ENCODE assay signal across 18 cellular contexts in genomic region chr3:53103566-53104296, GRCh38. TPM values are rescaled to one million over a fixed set of nuclear protein-coding genes. Genes with fewer than 3 reads are reported as not detected.
DNase-seq lines count a peak whose midpoint lies in the region; ATAC-seq and TF ChIP-seq lines count a peak whose summit lies in the region.
"Had no signal": no experiment of that assay in that cellular context is flagged by ENCODE, and none has a peak within 500 bp of the region (broad histone marks: within the 10 kb centered on the region; RNA-seq: fewer than 3 reads in every experiment).

No MANE protein-coding gene starts in this region.

- H3K4me3 Mint-ChIP-seq in activated naive CD4-positive, alpha-beta T cell treated with anti-CD3 and anti-CD28 coated beads, Interleukin-2, amount 10 ng/mL, durations not matched to agents 7 days and 5 days = no peak overlapping the region
- H3K4me3 Mint-ChIP-seq: effector memory CD8-positive, alpha-beta T cell; memory B cell; neural crest cell had no signal

- no peaks in the 10 kb centered on the region for H3K36me3 ChIP-seq in KMS-11 (ENCODE audit: insufficient read depth)

- H3K9me3 Mint-ChIP-seq in activated naive CD4-positive, alpha-beta T cell treated with anti-CD3 and anti-CD28 coated beads, Interleukin-2, amount 10 ng/mL, durations not matched to agents 7 days and 5 days = no peaks in the 10 kb centered on the region
- H3K9me3 Mint-ChIP-seq: effector memory CD8-positive, alpha-beta T cell; memory B cell; neural crest cell had no signal

- peaks cover 58% of the 10 kb centered on the region for H3K36me3 Mint-ChIP-seq in activated naive CD4-positive, alpha-beta T cell treated with anti-CD3 and anti-CD28 coated beads, Interleukin-2, amount 10 ng/mL, durations not matched to agents 7 days and 5 days

- intact Hi-C loops in posterior vena cava (cut with DNase I) = no loop called here

- no peaks in the 10 kb centered on the region for H4K20me1 ChIP-seq in KMS-11 (ENCODE audit: insufficient read depth)

- no peak overlapping the region for H2AFZ ChIP-seq in KMS-11 (ENCODE audit: low read depth)

- no peak for ATAC-seq in GM21526 (IDR thresholded peaks at IDR 0.05; ENCODE audit: low FRiP score, unreplicated experiment)
- ATAC-seq: effector memory CD8-positive, alpha-beta T cell had no signal

- H3K9ac ChIP-seq in KMS-11 = peak overlapping the region; percentile 55; the same call in 1 of the 2 replicates

- no peaks in the 10 kb centered on the region for H3K27me3 ChIP-seq in KMS-11 (ENCODE audit: insufficient read depth, low read depth)
- H3K27me3 ChIP-seq: upper lobe of left lung had no signal

- H3K4me2 ChIP-seq in KMS-11 = peak overlapping the region; percentile 98

- H3K79me2 ChIP-seq in KMS-11 (ENCODE audit: insufficient read depth, low read depth) = no peaks in the 10 kb centered on the region

- no peaks in the 10 kb centered on the region for H3K27me3 Mint-ChIP-seq in activated naive CD4-positive, alpha-beta T cell treated with anti-CD3 and anti-CD28 coated beads, Interleukin-2, amount 10 ng/mL, durations not matched to agents 7 days and 5 days
- H3K27me3 Mint-ChIP-seq: effector memory CD8-positive, alpha-beta T cell; memory B cell had no signal

- CTCF ChIA-PET in activated naive CD4-positive, alpha-beta T cell treated with anti-CD3 and anti-CD28 coated beads, Interleukin-2, amount 10 ng/mL, durations not matched to agents 7 days and 5 days (lab: Charles Lee) = interaction anchor here (1.7 kb wide), 1 partner anchor 11 kb away, joined by 10 read pairs; no protein-coding TSS in a partner anchor

- H3K27ac Mint-ChIP-seq in activated naive CD4-positive, alpha-beta T cell treated with anti-CD3 and anti-CD28 coated beads, Interleukin-2, amount 10 ng/mL, durations not matched to agents 7 days and 5 days = peak overlapping the region; percentile 96
- H3K27ac Mint-ChIP-seq: effector memory CD8-positive, alpha-beta T cell; memory B cell had no signal

- no peak for DNase-seq in activated naive CD4-positive, alpha-beta T cell treated with anti-CD3 and anti-CD28 coated beads, Interleukin-2, amount 10 ng/mL, durations not matched to agents 7 days and 5 days
- DNase-seq in activated naive CD4-positive, alpha-beta T cell treated with Interleukin-2 at 50 U/mL for 16 hours = no peak
- DNase-seq in cardiac fibroblast (ENCODE audit: low read depth in 2 of 2) = peak; percentile 38 to 41
- peak; percentile 71 for DNase-seq in posterior vena cava (ENCODE audit: low spot score)
- no peak for DNase-seq in substantia nigra (lab: John Stamatoyannopoulos, UW)
- DNase-seq in RKO (ENCODE audit: low spot score) = no peak
- DNase-seq: activated effector memory CD4-positive, alpha-beta T cell treated with anti-CD3 and anti-CD28 coated beads, Interleukin-2, amount 50 U/mL, for 16 hours; effector memory CD8-positive, alpha-beta T cell; NCI-H2107; NCI-H774; stimulated activated CD4-positive, alpha-beta T cell treated with anti-CD3 and anti-CD28 coated beads, Interleukin-4, amount 100 ng/mL, for 4 hours; T1000; upper lobe of left lung had no signal

- H3K4me1 ChIP-seq in KMS-11 (ENCODE audit: low read depth, poor library complexity, severe bottlenecking) = peaks cover 75% of the 10 kb centered on the region

- H3K27ac ChIP-seq in KMS-11 (peak overlapping the region; percentile 100), substantia nigra (ENCODE audit: low read depth, low read length, poor library complexity, severe bottlenecking) (no peak overlapping the region)
- H3K27ac ChIP-seq: RWPE1, upper lobe of left lung had no signal

- peaks cover 92% of the 10 kb centered on the region for H3K4me1 Mint-ChIP-seq in activated naive CD4-positive, alpha-beta T cell treated with anti-CD3 and anti-CD28 coated beads, Interleukin-2, amount 10 ng/mL, durations not matched to agents 7 days and 5 days
- H3K4me1 Mint-ChIP-seq: memory B cell had no signal

- TF ChIP-seq CTCF in KMS-11 (conservative IDR thresholded peaks at IDR 0.05; ENCODE audit: low read depth, low read length) (no peak), cardiac fibroblast (IDR thresholded peaks at IDR 0.05; ENCODE audit: low read depth, low read length) (no peak)

- H3K4me3 ChIP-seq in KMS-11 (IDR thresholded peaks at IDR 0.05; ENCODE audit: insufficient read depth, low read depth, low read length) (no peak overlapping the region), cardiac fibroblast (replicated peaks in 1 of 2; ENCODE audit: low read depth in 2 of 2, low read length in 2 of 2) (no peak overlapping the region)
- H3K4me3 ChIP-seq: upper lobe of left lung had no signal

RNA-seq across cellular contexts. Expression of gene RFT1, which starts 26.5 kb away (rescaled TPM):
- 10 to 100 TPM; 13.6 to 15.7 TPM for total RNA-seq in posterior vena cava

RNA-seq across cellular contexts. Expression of gene PRKCD, which starts 57.3 kb away (rescaled TPM):
- total RNA-seq in posterior vena cava = 10 to 100 TPM; 34.1 to 36.3 TPM

RNA-seq across cellular contexts. Expression of gene SFMBT1, which starts 57.9 kb away (rescaled TPM):
- total RNA-seq in posterior vena cava = 1 to 10 TPM; 9.4 to 9.8 TPM

Comparison
In these comparisons a context has a peak if more than half of its experiments do, and no peak if none do; other contexts are left out.
1. DNase-seq: peak in cardiac fibroblast (2 of 2) and posterior vena cava (single experiment); none in activated naive CD4-positive, alpha-beta T cell treated with anti-CD3 and anti-CD28 coated beads, Interleukin-2, amount 10 ng/mL, durations not matched to agents 7 days and 5 days (single experiment), activated naive CD4-positive, alpha-beta T cell treated with Interleukin-2 at 50 U/mL for 16 hours (single experiment), substantia nigra (0 of 49) and RKO (single experiment).